Comparison of ENCODE assay signal across 8 cellular contexts in the genomic region with DNA sequence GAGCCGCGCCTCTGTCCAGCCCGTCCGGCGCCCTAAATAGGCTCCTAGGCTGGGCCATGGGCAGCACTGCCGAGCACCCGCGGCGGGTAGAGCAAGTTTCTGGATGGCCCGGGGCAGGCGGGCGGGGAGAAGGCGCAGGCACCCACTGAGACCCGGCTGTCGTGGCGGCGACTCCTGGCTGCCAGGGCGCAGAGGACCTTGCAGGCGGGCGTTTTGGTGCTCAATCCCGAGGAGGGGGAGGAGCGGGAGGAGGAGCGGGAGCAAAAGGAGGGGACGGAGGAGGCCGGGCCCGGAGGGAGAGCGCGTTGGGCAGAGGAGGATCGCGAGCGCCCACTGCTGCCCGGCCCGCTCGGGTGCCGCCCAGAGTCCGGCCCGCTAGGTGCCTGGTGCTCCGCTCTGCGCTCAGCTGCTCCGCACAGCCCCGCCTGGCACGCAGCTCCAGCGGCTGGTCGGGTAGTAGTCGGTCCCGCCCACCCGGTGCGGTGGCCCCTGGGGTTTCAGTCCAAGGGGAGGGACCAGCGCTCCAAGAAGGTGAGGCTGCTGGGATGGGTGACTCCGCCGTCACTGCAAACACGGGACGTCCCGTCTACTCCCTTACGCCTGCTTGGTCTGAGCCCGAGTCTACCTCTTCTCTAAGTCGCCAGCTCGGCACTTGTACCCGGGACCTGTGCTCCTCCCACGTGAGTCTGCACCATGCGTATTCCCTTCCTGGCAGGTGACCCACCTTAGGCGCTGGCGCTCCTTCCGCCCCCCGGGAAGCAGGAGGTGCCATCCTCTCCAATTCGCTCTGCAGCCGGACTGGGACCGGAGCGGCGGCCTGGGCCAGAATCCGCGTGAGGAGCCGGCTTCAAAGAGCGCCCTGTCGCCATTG. TPM values are rescaled to one million over a fixed set of nuclear protein-coding genes. Genes with fewer than 3 reads are reported as not detected.
DNase-seq lines count a peak whose midpoint lies in the region; ATAC-seq, FAIRE-seq and TF ChIP-seq lines count a peak whose summit lies in the region.

TSS of gene HS3ST1 (minus strand) at position 194 of the 871 bp plus-strand sequence. CDS start 28,889 bp downstream, outside the sequence.

- H3K27ac ChIP-seq in WERI-Rb-1 (no peak within 1 kb of the TSS), ectodermal cell (ENCODE audit: insufficient read depth, low read depth, low read length, poor library complexity, severe bottlenecking) (no peak within 1 kb of the TSS), lung (ENCODE audit: low read depth in 1 of 2, low read length in 1 of 2) (peak within 1 kb of the TSS in 1 of 2 donors; percentile 40)

- TF ChIP-seq CTCF in GM12864 (IDR thresholded peaks at IDR 0.05; ENCODE audit: low read depth, low read length, missing control alignments) (peak; percentile 79), WERI-Rb-1 (IDR thresholded peaks at IDR 0.05; ENCODE audit: low read depth, low read length) (peak; percentile 98), lung (IDR thresholded peaks at IDR 0.05; ENCODE audit: control extremely low read depth, extremely low read depth) (peak; percentile 31)

- no peak for FAIRE-seq in H54 (lab: Jason Lieb, UNC)

- DNase-seq in GM12864 (ENCODE audit: low read depth) (no peak), H54 (ENCODE audit: insufficient read length, low spot score) (peak; percentile 68), MG63 (peak; percentile 76), WERI-Rb-1 (peak; percentile 89), lung (ENCODE audit: low spot score) (peak; percentile 80), DMS79 (lab: John Stamatoyannopoulos, UW) (no peak)
- peak; percentile 27 for DNase-seq in stimulated activated CD4-positive, alpha-beta T cell treated with anti-CD3 and anti-CD28 coated beads, Interleukin-4, amount 100 ng/mL, for 24 hours

- H3K4me1 ChIP-seq in ectodermal cell (ENCODE audit: control insufficient read depth, insufficient read depth, low read length) (peaks cover 18% of the 10 kb centered on the region), lung (ENCODE audit: control insufficient read depth in 2 of 2, insufficient read depth in 2 of 2, low read length in 2 of 2) (peaks cover 0 to 19% of the 10 kb centered on the region in 2 donors)

- H3K9me3 ChIP-seq in MG63 (no peaks in the 10 kb centered on the region), WERI-Rb-1 (ENCODE audit: severe bottlenecking) (no peaks in the 10 kb centered on the region), ectodermal cell (ENCODE audit: control insufficient read depth, low read length) (no peaks in the 10 kb centered on the region), lung (ENCODE audit: control insufficient read depth in 2 of 2, insufficient read depth in 1 of 2, low read length in 1 of 2) (no peaks in the 10 kb centered on the region)

- no peaks in the 10 kb centered on the region for H3K36me3 ChIP-seq in MG63
- no peaks in the 10 kb centered on the region for H3K36me3 ChIP-seq in WERI-Rb-1
- no peaks in the 10 kb centered on the region for H3K36me3 ChIP-seq in ectodermal cell (ENCODE audit: control insufficient read depth, insufficient read depth, low read length)
- no peaks in the 10 kb centered on the region for H3K36me3 ChIP-seq in lung (ENCODE audit: control insufficient read depth in 2 of 2, insufficient read depth in 2 of 2, low read length in 2 of 2)

- H3K27me3 ChIP-seq in MG63 (no peaks in the 10 kb centered on the region), WERI-Rb-1 (ENCODE audit: insufficient read depth, low read depth, severe bottlenecking) (peaks cover 15% of the 10 kb centered on the region), ectodermal cell (ENCODE audit: control insufficient read depth, insufficient read depth, low read length, poor library complexity, severe bottlenecking) (peaks cover 60% of the 10 kb centered on the region), lung (ENCODE audit: control insufficient read depth, insufficient read depth) (no peaks in the 10 kb centered on the region)

- peak; percentile 93 for ATAC-seq in lung (ENCODE audit: insufficient read depth, low FRiP score)

- no peak for TF ChIP-seq POLR2A in H54 (IDR thresholded peaks at IDR 0.05; ENCODE audit: low read depth, low read length)

- 1% methylated on average over 75 of the region's 75 CpGs for WGBS in ectodermal cell, 2 experiments
- WGBS in lung, 2 donors = 1% methylated on average over 52 to 75 of the region's 75 CpGs

- H3K4me3 ChIP-seq in GM12864 (ENCODE audit: low read depth, low read length) (peak within 1 kb of the TSS; percentile 70), MG63 (peak within 1 kb of the TSS; percentile 58), WERI-Rb-1 (ENCODE audit: low read depth, low read length) (peak within 1 kb of the TSS; percentile 64), ectodermal cell (ENCODE audit: insufficient read depth, low read depth, low read length) (peak within 1 kb of the TSS; percentile 35), lung (peak within 1 kb of the TSS; percentile 33)

RNA-seq across cellular contexts. Expression of gene HS3ST1, which starts in this region (rescaled TPM):
- total RNA-seq in MG63 (2014; rRNA removed; shearing (Covaris generic); ENCODE audit: low replicate concordance) = 0.17 and 0.23 TPM in 2 replicates
- polyA plus RNA-seq in ectodermal cell (2013, experiment 1 of 4) = 0.13 TPM
- polyA plus RNA-seq in ectodermal cell (2013, experiment 2 of 4) = 0.66 TPM
- polyA plus RNA-seq in ectodermal cell (2013, experiment 3 of 4) = 0.16 TPM
- 0.57 TPM for polyA plus RNA-seq in ectodermal cell (2013, experiment 4 of 4)
- total RNA-seq in lung = 10 to 100 TPM; 12.7 to 15.4 TPM
- 1 to 10 TPM; 1.7 to 9.4 TPM for polyA plus RNA-seq in lung

Comparison
In these comparisons a context has a peak if more than half of its experiments do, and no peak if none do; other contexts are left out.
1. RNA of gene HS3ST1 (total RNA-seq): 12.7 to 15.4 TPM in lung; 0.17 to 0.23 TPM in MG63; every median in the first group is over 10 times any median in the second.
2. Peak in DNase-seq and H3K4me3 ChIP-seq in MG63; RNA of the gene not detected or under 1 TPM.
3. DNase-seq: peak in H54 (single experiment), WERI-Rb-1 (single experiment), lung (single experiment) and stimulated activated CD4-positive, alpha-beta T cell treated with anti-CD3 and anti-CD28 coated beads, Interleukin-4, amount 100 ng/mL, for 24 hours (single experiment); none in GM12864 (single experiment) and DMS79 (single experiment).
4. CTCF ChIP-seq: peak in every context shown above with its lines; median percentile 98 in WERI-Rb-1; 79 in GM12864; 31 in lung.
5. Peak in every context shown above with its lines, with median percentiles within 50 percentile points of each other: H3K4me3 ChIP-seq.